Comparison of ENCODE assay signal across 3 cellular contexts in the genomic region with DNA sequence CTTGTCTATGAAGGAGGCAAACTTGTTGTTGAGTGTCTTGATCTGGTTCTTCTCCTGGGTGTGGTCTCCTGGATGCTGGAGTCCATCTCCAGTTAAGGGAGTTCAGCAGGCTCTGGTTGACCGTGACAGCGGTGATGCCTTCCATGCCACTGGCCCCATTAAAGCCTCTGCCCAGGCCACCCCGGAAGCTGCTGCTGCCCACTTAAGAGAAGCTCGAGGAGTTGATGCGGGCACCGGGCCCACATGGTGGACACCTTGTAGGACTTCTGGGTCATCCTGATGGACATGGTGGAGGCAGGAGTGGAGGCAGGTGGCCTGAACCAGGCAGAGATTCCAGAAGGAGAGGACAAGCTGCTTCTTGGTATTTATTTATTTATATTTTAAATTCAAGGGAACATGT.
"Had no signal": no experiment of that assay in that cellular context is flagged by ENCODE, and none has a peak within 500 bp of the region (broad histone marks: within the 10 kb centered on the region; RNA-seq: fewer than 3 reads in every experiment).

No MANE protein-coding gene starts in this region.

- H3K4me3 ChIP-seq: GM12878 had no signal

- ATAC-seq: GM12878 had no signal

- DNase-seq: GDM1, GF-D8 had no signal
